ENCODE assay signal across 17 cellular contexts in genomic region chr14:84961637-84962036, GRCh38.
A peak's percentile ranks its signal among the peaks of the same experiment; 100 is the strongest.
DNase-seq lines count a peak whose midpoint lies in the region; ATAC-seq and TF ChIP-seq lines count a peak whose summit lies in the region.
"Had no signal": no experiment of that assay in that cellular context is flagged by ENCODE, and none has a peak within 500 bp of the region (broad histone marks: within the 10 kb centered on the region; RNA-seq: fewer than 3 reads in every experiment).

No MANE protein-coding gene starts in this region.

- H3K27ac ChIP-seq in right cardiac atrium (ENCODE audit: low read length) (no peak overlapping the region), suprapubic skin (no peak overlapping the region)
- H3K27ac ChIP-seq: gastrocnemius medialis had no signal

- no peaks in the 10 kb centered on the region for H3K36me3 ChIP-seq in suprapubic skin
- H3K36me3 ChIP-seq: gastrocnemius medialis had no signal

- H3K27me3 Mint-ChIP-seq in WTC11 (ENCODE audit: low read depth): no peaks in the 10 kb centered on the region; the same call in 1 of the 2 replicates
- H3K27me3 Mint-ChIP-seq: T-helper 17 cell had no signal

- H3K4me1 Mint-ChIP-seq in WTC11: peaks cover 27% of the 10 kb centered on the region
- H3K4me1 Mint-ChIP-seq: T-helper 17 cell had no signal

- no peak for TF ChIP-seq CTCF in AG10803 (conservative IDR thresholded peaks at IDR 0.05; ENCODE audit: low read length)
- TF ChIP-seq CTCF in WTC11 (IDR thresholded peaks at IDR 0.05): no peak
- TF ChIP-seq CTCF in suprapubic skin (IDR thresholded peaks at IDR 0.05): no peak

- H3K36me3 Mint-ChIP-seq in WTC11: peaks cover 18% of the 10 kb centered on the region

- TF ChIP-seq EP300 in suprapubic skin (IDR thresholded peaks at IDR 0.05): no peak

- POLR2A ChIA-PET in WTC11 (lab: Charles Lee): no interaction called here

- peak overlapping the region; percentile 15; the same call in 1 of the 2 replicates for H3K27ac Mint-ChIP-seq in WTC11
- H3K27ac Mint-ChIP-seq: nephron progenitor cell, T-helper 17 cell had no signal

- H3K4me1 ChIP-seq in right cardiac atrium (ENCODE audit: control insufficient read depth, insufficient read depth, low read length): peaks cover 2% of the 10 kb centered on the region
- no peaks in the 10 kb centered on the region for H3K4me1 ChIP-seq in suprapubic skin

- no peak overlapping the region for H3K4me3 Mint-ChIP-seq in WTC11
- H3K4me3 Mint-ChIP-seq: nephron progenitor cell, T-helper 17 cell had no signal

- TF ChIP-seq POLR2A in suprapubic skin (IDR thresholded peaks at IDR 0.05): no peak

- peak; percentile 0 for DNase-seq in AG10803 (ENCODE audit: low read depth)
- peak; percentile 66 for DNase-seq in NCI-H1105 (lab: John Stamatoyannopoulos, UW)
- DNase-seq in WTC11 (ENCODE audit: low spot score): no peak
- no peak for DNase-seq in right cardiac atrium
- no peak for DNase-seq in suprapubic skin (ENCODE audit: low spot score in 2 of 2)
- DNase-seq in stimulated activated naive CD4-positive, alpha-beta T cell treated with Interleukin-2 at 50 U/mL for 16 hours (lab: John Stamatoyannopoulos, UW): no peak
- no peak for DNase-seq in CD1c-positive myeloid dendritic cell (ENCODE audit: extremely low spot score)
- DNase-seq: activated CD4-positive, CD25-positive, alpha-beta regulatory T cell; Calu3; gastrocnemius medialis; HCEC 1CT; Kasumi-1; NCI-H1436 treated with DMSO at 0.1 percent for 48 hours; nephron progenitor cell; SIG-M5; T-helper 17 cell had no signal

- WGBS in right cardiac atrium: 28% methylated on average over 2 of the region's 2 CpGs
- WGBS in suprapubic skin: 29% methylated on average over 2 of the region's 2 CpGs

- no peaks in the 10 kb centered on the region for H3K27me3 ChIP-seq in right cardiac atrium (ENCODE audit: control insufficient read depth, insufficient read depth)
- H3K27me3 ChIP-seq in suprapubic skin: no peaks in the 10 kb centered on the region
- H3K27me3 ChIP-seq: gastrocnemius medialis had no signal

- CTCF ChIA-PET in WTC11 (lab: Charles Lee): no interaction called here

- no peaks in the 10 kb centered on the region for H3K9me3 ChIP-seq in right cardiac atrium (ENCODE audit: control insufficient read depth, low read length)
- no peaks in the 10 kb centered on the region for H3K9me3 ChIP-seq in suprapubic skin
- H3K9me3 ChIP-seq: gastrocnemius medialis had no signal

- intact Hi-C loops in right cardiac atrium (cut with DNase I): no loop called here

- peaks cover 25% of the 10 kb centered on the region for H3K9me3 Mint-ChIP-seq in WTC11

- H3K4me3 ChIP-seq in AG10803 (ENCODE audit: low read length) (no peak overlapping the region), right cardiac atrium (ENCODE audit: low read length) (no peak overlapping the region), suprapubic skin (no peak overlapping the region)
- H3K4me3 ChIP-seq: gastrocnemius medialis had no signal

- no peak for ATAC-seq in WTC11
- ATAC-seq in right cardiac atrium: peak; percentile 79 to 82
- ATAC-seq in HG03175 (IDR thresholded peaks at IDR 0.05; ENCODE audit: unreplicated experiment): no peak
- ATAC-seq: T-helper 17 cell had no signal

TF ChIP-seq in WTC11, 78 proteins besides CTCF, POLR2A, EP300 and RAD21 (continues in another document):
- no peak for TF ChIP-seq FOXK1 (CRISPR knock-in tag; IDR thresholded peaks at IDR 0.05)
- no peak for TF ChIP-seq ZNF532 (CRISPR knock-in tag; IDR thresholded peaks at IDR 0.05; ENCODE audit: borderline replicate concordance)
- no peak for TF ChIP-seq ZNF416 (CRISPR knock-in tag; IDR thresholded peaks at IDR 0.05)
- no peak for TF ChIP-seq FOXP4 (CRISPR knock-in tag; IDR thresholded peaks at IDR 0.05)
- no peak for TF ChIP-seq PRRX2 (CRISPR knock-in tag; IDR thresholded peaks at IDR 0.05)
- TF ChIP-seq ZNF281 (CRISPR knock-in tag; IDR thresholded peaks at IDR 0.05): no peak
- TF ChIP-seq ZNF121 (CRISPR knock-in tag; IDR thresholded peaks at IDR 0.05): no peak
- TF ChIP-seq TEAD1 (CRISPR knock-in tag; IDR thresholded peaks at IDR 0.05): no peak
- TF ChIP-seq ZNF671 (CRISPR knock-in tag; IDR thresholded peaks at IDR 0.05): no peak

Comparison
In these comparisons a context has a peak if more than half of its experiments do, and no peak if none do; other contexts are left out.
1. DNase-seq: peak in AG10803 (single experiment) and NCI-H1105 (single experiment); none in WTC11 (single experiment), right cardiac atrium (0 of 3), suprapubic skin (0 of 2), stimulated activated naive CD4-positive, alpha-beta T cell treated with Interleukin-2 at 50 U/mL for 16 hours (single experiment) and CD1c-positive myeloid dendritic cell (single experiment).
2. ATAC-seq: peak in right cardiac atrium (2 of 2); none in WTC11 (single experiment) and HG03175 (single experiment).